ENCODE assay signal across 8 cellular contexts in the genomic region with DNA sequence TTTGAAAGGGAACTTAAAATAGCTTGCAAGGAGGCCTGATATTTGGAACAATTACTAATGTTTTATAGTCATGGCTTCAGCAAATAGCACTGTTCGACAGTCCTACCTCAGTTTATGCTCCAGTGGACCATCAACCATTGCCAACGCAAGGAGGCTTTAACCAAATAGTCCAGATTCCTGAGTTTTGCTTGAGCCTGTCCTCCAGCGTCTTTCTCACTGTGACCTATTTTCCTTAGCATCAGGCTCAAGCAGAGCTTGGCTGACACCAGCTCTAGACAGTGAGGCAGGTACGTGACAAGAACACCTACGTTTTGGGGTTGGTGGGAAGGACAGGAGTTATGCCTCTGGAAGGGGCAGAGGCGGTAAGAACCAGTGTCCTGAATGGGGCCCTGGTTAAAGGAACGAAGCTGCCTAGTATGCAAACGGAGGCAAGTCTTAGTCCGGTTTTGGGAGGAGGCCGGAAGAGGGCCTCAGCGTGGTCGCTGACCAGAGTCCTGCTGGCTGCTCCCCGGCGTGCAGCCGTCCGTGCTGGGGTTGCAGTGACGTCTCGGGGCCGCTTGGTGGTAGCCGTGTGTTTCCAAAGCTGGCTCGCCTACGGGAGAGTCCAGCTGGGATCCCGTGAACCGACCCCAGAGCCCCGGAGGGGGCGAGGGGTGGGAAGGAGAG. TPM values are rescaled to one million over a fixed set of nuclear protein-coding genes. Genes with fewer than 3 reads are reported as not detected.
DNase-seq lines count a peak whose midpoint lies in the region; ATAC-seq and TF ChIP-seq lines count a peak whose summit lies in the region.

No MANE protein-coding gene starts in this region.

- peak overlapping the region; percentile 59 for H3K27ac ChIP-seq in mesodermal cell (ENCODE audit: low read depth, low read length, severe bottlenecking)

- ATAC-seq in GM18861 (IDR thresholded peaks at IDR 0.05; ENCODE audit: unreplicated experiment) (peak; percentile 50), HG03064 (IDR thresholded peaks at IDR 0.05; ENCODE audit: low read depth, unreplicated experiment) (peak; percentile 63)

- WGBS in mesodermal cell (ENCODE audit: insufficient coverage in 2 of 2), 2 experiments, result 9% methylated on average over 24 to 26 of the region's 26 CpGs

- peak overlapping the region; percentile 48 for H3K4me3 ChIP-seq in AG09309 (ENCODE audit: control insufficient read depth, low read depth, low read length)
- H3K4me3 ChIP-seq in epithelial cell of esophagus (ENCODE audit: low read length), result no peak overlapping the region
- H3K4me3 ChIP-seq in mesodermal cell (ENCODE audit: extremely low read depth, insufficient read depth, low read length, poor library complexity, severe bottlenecking), result peak overlapping the region; percentile 49

- peak; percentile 33 for DNase-seq in AG09309 (ENCODE audit: low read depth)
- DNase-seq in NCI-H460 (ENCODE audit: extremely low read depth, low read depth), result peak; percentile 76
- DNase-seq in activated CD8-positive, alpha-beta memory T cell treated with anti-CD3 and anti-CD28 coated beads for 24 hours, result peak; percentile 86
- peak; percentile 76 for DNase-seq in epithelial cell of esophagus (ENCODE audit: low read depth)
- DNase-seq in stimulated activated CD8-positive, alpha-beta memory T cell treated with anti-CD3 and anti-CD28 coated beads, Interleukin-7, amount 100 ng/mL, for 24 hours (ENCODE audit: low read depth), result peak; percentile 16

- H3K36me3 ChIP-seq in mesodermal cell (ENCODE audit: control insufficient read depth, insufficient read depth, low read length), result peaks cover 9% of the 10 kb centered on the region

- TF ChIP-seq CTCF in AG09309 (IDR thresholded peaks at IDR 0.05; ENCODE audit: control insufficient read depth, insufficient read depth, low read depth, low read length, missing control alignments), result peak; percentile 96
- peak; percentile 83 for TF ChIP-seq CTCF in epithelial cell of esophagus (IDR thresholded peaks at IDR 0.05; ENCODE audit: insufficient read depth, low read depth, low read length, missing control alignments)

- H3K9me3 ChIP-seq in mesodermal cell (ENCODE audit: control insufficient read depth, low read length), result no peaks in the 10 kb centered on the region

- peaks cover 14% of the 10 kb centered on the region for H3K4me1 ChIP-seq in mesodermal cell (ENCODE audit: control insufficient read depth, insufficient read depth, low read length, poor library complexity, severe bottlenecking)

RNA-seq across cellular contexts. Expression of a gene that starts 1.0 kb away (rescaled TPM):
- not detected in 2 replicates for total RNA-seq in NCI-H460 (2014; rRNA removed; shearing (Covaris generic))
- polyA plus RNA-seq in NCI-H460 (2014; cell fraction: nucleus; rRNA removed), result not detected in 2 replicates
- 0.22 TPM for polyA plus RNA-seq in mesodermal cell (2013, experiment 1 of 2)
- 0.30 TPM for polyA plus RNA-seq in mesodermal cell (2013, experiment 2 of 2)

RNA-seq across cellular contexts. Expression of a gene that starts 30.8 kb away (rescaled TPM):
- total RNA-seq in NCI-H460 (2014; rRNA removed; shearing (Covaris generic)), result 3,204 and 3,332 TPM in 2 replicates
- 1,645 and 1,716 TPM in 2 replicates for polyA plus RNA-seq in NCI-H460 (2014; cell fraction: nucleus; rRNA removed)
- 2,493 TPM for polyA plus RNA-seq in mesodermal cell (2013, experiment 1 of 2)
- 2,739 TPM for polyA plus RNA-seq in mesodermal cell (2013, experiment 2 of 2)

Comparison
In these comparisons a context has a peak if more than half of its experiments do, and no peak if none do; other contexts are left out.
1. DNase-seq: peak in every context shown above with its lines; median percentile 86 in activated CD8-positive, alpha-beta memory T cell treated with anti-CD3 and anti-CD28 coated beads for 24 hours; 76 in NCI-H460; 76 in epithelial cell of esophagus; 33 in AG09309; 16 in stimulated activated CD8-positive, alpha-beta memory T cell treated with anti-CD3 and anti-CD28 coated beads, Interleukin-7, amount 100 ng/mL, for 24 hours.